ENCODE assay signal across 1 cellular context in the genomic region with DNA sequence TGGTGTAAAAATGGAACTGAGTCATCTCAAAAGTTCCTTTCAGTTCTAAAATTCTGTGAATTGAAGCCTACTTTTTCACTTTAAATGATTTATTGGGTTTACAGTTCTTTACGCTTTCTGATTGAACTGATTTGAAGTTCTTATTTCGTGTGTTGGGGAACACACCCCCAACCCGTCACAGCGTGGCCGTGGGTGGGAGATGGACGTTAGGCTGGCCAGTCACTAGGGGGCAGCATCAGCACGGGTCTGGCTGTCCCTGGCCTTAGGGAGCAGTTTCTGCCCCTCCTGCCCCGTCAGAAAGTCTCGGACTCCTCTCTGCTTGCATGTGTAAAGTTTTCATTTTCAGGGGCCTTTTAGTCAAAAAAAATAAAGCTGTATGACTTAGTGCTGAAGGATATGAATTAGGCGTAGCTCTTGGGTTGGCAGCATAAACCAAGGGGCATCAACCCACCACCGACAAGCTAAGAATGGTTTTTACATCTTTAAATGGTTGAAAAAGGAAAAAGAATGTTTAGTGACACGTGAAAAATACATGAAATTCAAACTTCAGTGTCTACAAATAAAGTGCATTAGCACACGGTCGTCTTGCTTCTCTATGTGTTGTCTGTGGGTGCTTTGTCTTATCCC.
TF ChIP-seq lines count a peak whose summit lies in the region.

No MANE protein-coding gene starts in this region.

TF ChIP-seq in HepG2, 621 proteins besides CTCF, POLR2A, EP300 and RAD21 (continued from another document and continues in another):
- TF ChIP-seq, protein P1, sequence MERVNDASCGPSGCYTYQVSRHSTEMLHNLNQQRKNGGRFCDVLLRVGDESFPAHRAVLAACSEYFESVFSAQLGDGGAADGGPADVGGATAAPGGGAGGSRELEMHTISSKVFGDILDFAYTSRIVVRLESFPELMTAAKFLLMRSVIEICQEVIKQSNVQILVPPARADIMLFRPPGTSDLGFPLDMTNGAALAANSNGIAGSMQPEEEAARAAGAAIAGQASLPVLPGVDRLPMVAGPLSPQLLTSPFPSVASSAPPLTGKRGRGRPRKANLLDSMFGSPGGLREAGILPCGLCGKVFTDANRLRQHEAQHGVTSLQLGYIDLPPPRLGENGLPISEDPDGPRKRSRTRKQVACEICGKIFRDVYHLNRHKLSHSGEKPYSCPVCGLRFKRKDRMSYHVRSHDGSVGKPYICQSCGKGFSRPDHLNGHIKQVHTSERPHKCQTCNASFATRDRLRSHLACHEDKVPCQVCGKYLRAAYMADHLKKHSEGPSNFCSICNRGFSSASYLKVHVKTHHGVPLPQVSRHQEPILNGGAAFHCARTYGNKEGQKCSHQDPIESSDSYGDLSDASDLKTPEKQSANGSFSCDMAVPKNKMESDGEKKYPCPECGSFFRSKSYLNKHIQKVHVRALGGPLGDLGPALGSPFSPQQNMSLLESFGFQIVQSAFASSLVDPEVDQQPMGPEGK (CRISPR knock-in tag; IDR thresholded peaks at IDR 0.05) = 0 out of 2 replicates have a peak, but pooled peaks have one; percentile 20
- TF ChIP-seq ZNF460 (CRISPR knock-in tag; IDR thresholded peaks at IDR 0.05; ENCODE audit: borderline replicate concordance) (no peak), KMT2A (CRISPR knock-in tag; IDR thresholded peaks at IDR 0.05) (no peak), ZNF124 (CRISPR knock-in tag; IDR thresholded peaks at IDR 0.05) (no peak), POLR2G (IDR thresholded peaks at IDR 0.05; ENCODE audit: low read depth, low read length) (no peak), GATAD2A (CRISPR knock-in tag; IDR thresholded peaks at IDR 0.05) (no peak), ONECUT2 (CRISPR knock-in tag; IDR thresholded peaks at IDR 0.05) (no peak), PHF5A (CRISPR knock-in tag; IDR thresholded peaks at IDR 0.05; ENCODE audit: low read depth, unreplicated experiment) (no peak), ZBTB34 (CRISPR knock-in tag; IDR thresholded peaks at IDR 0.05) (no peak), GATA4 (IDR thresholded peaks at IDR 0.05; ENCODE audit: borderline replicate concordance, low read depth) (no peak), ZNF788 (CRISPR knock-in tag; IDR thresholded peaks at IDR 0.05; ENCODE audit: borderline replicate concordance) (no peak), FOXO4 (CRISPR knock-in tag; conservative IDR thresholded peaks at IDR 0.05) (no peak), SRF (IDR thresholded peaks at IDR 0.05; ENCODE audit: low read depth, low read length) (no peak), ATF1 (CRISPR knock-in tag; IDR thresholded peaks at IDR 0.05) (no peak), ZBTB7B (CRISPR knock-in tag; IDR thresholded peaks at IDR 0.05) (no peak), RELA (CRISPR knock-in tag; IDR thresholded peaks at IDR 0.05) (no peak), ZNF740 (CRISPR knock-in tag; IDR thresholded peaks at IDR 0.05) (peak; percentile 36; the same call in 1 of the 2 replicates), NKX3-1 (CRISPR knock-in tag; IDR thresholded peaks at IDR 0.05) (no peak), RNF2 (conservative IDR thresholded peaks at IDR 0.05; ENCODE audit: low read depth) (no peak), ZNF44 (CRISPR knock-in tag; IDR thresholded peaks at IDR 0.05) (no peak), REXO4 (CRISPR knock-in tag; IDR thresholded peaks at IDR 0.05; ENCODE audit: borderline replicate concordance) (no peak), ZNF598 (CRISPR knock-in tag; IDR thresholded peaks at IDR 0.05; ENCODE audit: borderline replicate concordance) (no peak), HNF4G (IDR thresholded peaks at IDR 0.05; ENCODE audit: borderline replicate concordance, low read depth, low read length) (no peak), HNF4G (CRISPR knock-in tag; IDR thresholded peaks at IDR 0.05; ENCODE audit: borderline replicate concordance, low read depth) (no peak), ATF2 (CRISPR knock-in tag; IDR thresholded peaks at IDR 0.05) (no peak), ZHX1 (CRISPR knock-in tag; IDR thresholded peaks at IDR 0.05; ENCODE audit: low read depth) (0 out of 2 replicates have a peak, but pooled peaks have one; percentile 9), ARHGAP35 (CRISPR knock-in tag; IDR thresholded peaks at IDR 0.05; ENCODE audit: borderline replicate concordance) (no peak), ZNF879 (CRISPR knock-in tag; IDR thresholded peaks at IDR 0.05) (no peak), ZNF33B (CRISPR knock-in tag; IDR thresholded peaks at IDR 0.05) (no peak), ZSCAN21 (CRISPR knock-in tag; IDR thresholded peaks at IDR 0.05; ENCODE audit: borderline replicate concordance) (no peak), NCOA5 (CRISPR knock-in tag; IDR thresholded peaks at IDR 0.05) (no peak), SSRP1 (CRISPR knock-in tag; IDR thresholded peaks at IDR 0.05) (no peak), ZBTB43 (CRISPR knock-in tag; conservative IDR thresholded peaks at IDR 0.05) (no peak), ZBTB38 (CRISPR knock-in tag; IDR thresholded peaks at IDR 0.05) (peak; percentile 51; the same call in 1 of the 2 replicates), PHF8 (CRISPR knock-in tag; IDR thresholded peaks at IDR 0.05) (no peak), KDM6A (CRISPR knock-in tag; IDR thresholded peaks at IDR 0.05; ENCODE audit: low read depth) (no peak), HNF4A (CRISPR knock-in tag; IDR thresholded peaks at IDR 0.05) (no peak), ZNF563 (CRISPR knock-in tag; IDR thresholded peaks at IDR 0.05) (no peak), ARNTL (CRISPR knock-in tag; IDR thresholded peaks at IDR 0.05) (no peak), ZNF660 (CRISPR knock-in tag; IDR thresholded peaks at IDR 0.05; ENCODE audit: borderline replicate concordance, low read depth) (no peak), MEIS1 (CRISPR knock-in tag; IDR thresholded peaks at IDR 0.05; ENCODE audit: borderline replicate concordance) (no peak), ZNF343 (CRISPR knock-in tag; IDR thresholded peaks at IDR 0.05) (no peak), NR1H2 (CRISPR knock-in tag; IDR thresholded peaks at IDR 0.05; ENCODE audit: borderline replicate concordance, low read depth) (no peak), ZNF441 (CRISPR knock-in tag; IDR thresholded peaks at IDR 0.05; ENCODE audit: borderline replicate concordance) (no peak), STAG1 (CRISPR knock-in tag; IDR thresholded peaks at IDR 0.05) (peak; percentile 91)
- TF ChIP-seq, protein P2, sequence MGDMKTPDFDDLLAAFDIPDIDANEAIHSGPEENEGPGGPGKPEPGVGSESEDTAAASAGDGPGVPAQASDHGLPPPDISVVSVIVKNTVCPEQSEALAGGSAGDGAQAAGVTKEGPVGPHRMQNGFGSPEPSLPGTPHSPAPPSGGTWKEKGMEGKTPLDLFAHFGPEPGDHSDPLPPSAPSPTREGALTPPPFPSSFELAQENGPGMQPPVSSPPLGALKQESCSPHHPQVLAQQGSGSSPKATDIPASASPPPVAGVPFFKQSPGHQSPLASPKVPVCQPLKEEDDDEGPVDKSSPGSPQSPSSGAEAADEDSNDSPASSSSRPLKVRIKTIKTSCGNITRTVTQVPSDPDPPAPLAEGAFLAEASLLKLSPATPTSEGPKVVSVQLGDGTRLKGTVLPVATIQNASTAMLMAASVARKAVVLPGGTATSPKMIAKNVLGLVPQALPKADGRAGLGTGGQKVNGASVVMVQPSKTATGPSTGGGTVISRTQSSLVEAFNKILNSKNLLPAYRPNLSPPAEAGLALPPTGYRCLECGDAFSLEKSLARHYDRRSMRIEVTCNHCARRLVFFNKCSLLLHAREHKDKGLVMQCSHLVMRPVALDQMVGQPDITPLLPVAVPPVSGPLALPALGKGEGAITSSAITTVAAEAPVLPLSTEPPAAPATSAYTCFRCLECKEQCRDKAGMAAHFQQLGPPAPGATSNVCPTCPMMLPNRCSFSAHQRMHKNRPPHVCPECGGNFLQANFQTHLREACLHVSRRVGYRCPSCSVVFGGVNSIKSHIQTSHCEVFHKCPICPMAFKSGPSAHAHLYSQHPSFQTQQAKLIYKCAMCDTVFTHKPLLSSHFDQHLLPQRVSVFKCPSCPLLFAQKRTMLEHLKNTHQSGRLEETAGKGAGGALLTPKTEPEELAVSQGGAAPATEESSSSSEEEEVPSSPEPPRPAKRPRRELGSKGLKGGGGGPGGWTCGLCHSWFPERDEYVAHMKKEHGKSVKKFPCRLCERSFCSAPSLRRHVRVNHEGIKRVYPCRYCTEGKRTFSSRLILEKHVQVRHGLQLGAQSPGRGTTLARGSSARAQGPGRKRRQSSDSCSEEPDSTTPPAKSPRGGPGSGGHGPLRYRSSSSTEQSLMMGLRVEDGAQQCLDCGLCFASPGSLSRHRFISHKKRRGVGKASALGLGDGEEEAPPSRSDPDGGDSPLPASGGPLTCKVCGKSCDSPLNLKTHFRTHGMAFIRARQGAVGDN (CRISPR knock-in tag; IDR thresholded peaks at IDR 0.05) = 0 out of 2 replicates have a peak, but pooled peaks have one; percentile 33
- TF ChIP-seq, protein P3, sequence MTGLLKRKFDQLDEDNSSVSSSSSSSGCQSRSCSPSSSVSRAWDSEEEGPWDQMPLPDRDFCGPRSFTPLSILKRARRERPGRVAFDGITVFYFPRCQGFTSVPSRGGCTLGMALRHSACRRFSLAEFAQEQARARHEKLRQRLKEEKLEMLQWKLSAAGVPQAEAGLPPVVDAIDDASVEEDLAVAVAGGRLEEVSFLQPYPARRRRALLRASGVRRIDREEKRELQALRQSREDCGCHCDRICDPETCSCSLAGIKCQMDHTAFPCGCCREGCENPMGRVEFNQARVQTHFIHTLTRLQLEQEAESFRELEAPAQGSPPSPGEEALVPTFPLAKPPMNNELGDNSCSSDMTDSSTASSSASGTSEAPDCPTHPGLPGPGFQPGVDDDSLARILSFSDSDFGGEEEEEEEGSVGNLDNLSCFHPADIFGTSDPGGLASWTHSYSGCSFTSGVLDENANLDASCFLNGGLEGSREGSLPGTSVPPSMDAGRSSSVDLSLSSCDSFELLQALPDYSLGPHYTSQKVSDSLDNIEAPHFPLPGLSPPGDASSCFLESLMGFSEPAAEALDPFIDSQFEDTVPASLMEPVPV (CRISPR knock-in tag; IDR thresholded peaks at IDR 0.05) = no peak
